ENCODE assay signal across 27 cellular contexts in genomic region chr3:66851894-66852613, GRCh38.
A peak's percentile ranks its signal among the peaks of the same experiment; 100 is the strongest.
DNase-seq lines count a peak whose midpoint lies in the region; ATAC-seq and TF ChIP-seq lines count a peak whose summit lies in the region.
"Had no signal": no experiment of that assay in that cellular context is flagged by ENCODE, and none has a peak within 500 bp of the region (broad histone marks: within the 10 kb centered on the region; RNA-seq: fewer than 3 reads in every experiment).

No MANE protein-coding gene starts in this region.

- H2AK5ac ChIP-seq in mesenchymal stem cell (ENCODE audit: low read length, severe bottlenecking) = no peak overlapping the region

- H3K4me1 ChIP-seq in mesenchymal stem cell (ENCODE audit: control insufficient read depth, insufficient read depth, low read depth, low read length) = peaks cover 5% of the 10 kb centered on the region
- no peaks in the 10 kb centered on the region for H3K4me1 ChIP-seq in testis
- H3K4me1 ChIP-seq: SJSA1 had no signal

- TF ChIP-seq POLR2A in testis (IDR thresholded peaks at IDR 0.05) = no peak

- peaks cover 3% of the 10 kb centered on the region for H3K27me3 Mint-ChIP-seq in chondrocyte (ENCODE audit: low read depth)
- H3K27me3 Mint-ChIP-seq in activated T-helper 17 cell treated with anti-CD3 and anti-CD28 coated beads, Interleukin-2, amount 50 U/mL, for 72 hours = peaks cover 4% of the 10 kb centered on the region
- H3K27me3 Mint-ChIP-seq: CD4-positive, alpha-beta T cell had no signal

- H3K4ac ChIP-seq in mesenchymal stem cell (ENCODE audit: low read depth in 1 of 2, low read length in 2 of 2) = no peak overlapping the region

- no peak overlapping the region for H2AFZ ChIP-seq in mesenchymal stem cell (ENCODE audit: low read depth, low read length)
- H2AFZ ChIP-seq: GM23248, PC-9 had no signal

- H3K9ac ChIP-seq in mesenchymal stem cell (ENCODE audit: low read length) = no peak overlapping the region
- H3K9ac ChIP-seq: BLaER1 treated with 17β-estradiol and CSF1 and Interleukin-3, amounts not matched to agents 10 nM and 100 nM; GM23248 had no signal

- H3K27me3 ChIP-seq in mesenchymal stem cell (ENCODE audit: control insufficient read depth in 1 of 2, insufficient read depth in 1 of 2, low read length in 2 of 2) = peaks cover 4 to 6% of the 10 kb centered on the region in 2 experiments
- no peaks in the 10 kb centered on the region for H3K27me3 ChIP-seq in testis
- H3K27me3 ChIP-seq: BLaER1 treated with 17β-estradiol and CSF1 and Interleukin-3, amounts not matched to agents 10 nM and 100 nM; SJSA1 had no signal

- H4K8ac ChIP-seq in mesenchymal stem cell (ENCODE audit: low read length) = no peak overlapping the region

- H3K27ac Mint-ChIP-seq in chondrocyte (ENCODE audit: unreplicated experiment) = peak overlapping the region; percentile 5
- no peak overlapping the region for H3K27ac Mint-ChIP-seq in activated T-helper 17 cell treated with anti-CD3 and anti-CD28 coated beads, Interleukin-2, amount 50 U/mL, for 72 hours
- H3K27ac Mint-ChIP-seq: CD4-positive, alpha-beta T cell had no signal

- peak overlapping the region; percentile 35 for H2BK5ac ChIP-seq in mesenchymal stem cell (ENCODE audit: low read depth, low read length, poor library complexity, severe bottlenecking)

- H3K27ac ChIP-seq in mesenchymal stem cell (ENCODE audit: low read length, poor library complexity, severe bottlenecking) (peak overlapping the region; percentile 53), testis (no peak overlapping the region)
- H3K27ac ChIP-seq: BLaER1 treated with 17β-estradiol and CSF1 and Interleukin-3, amounts not matched to agents 10 nM and 100 nM; GM23248; PC-9; SJSA1 had no signal

- H3K36me3 ChIP-seq in mesenchymal stem cell (ENCODE audit: control insufficient read depth in 1 of 2, insufficient read depth in 2 of 2, low read depth in 1 of 2, low read length in 2 of 2) (no peaks in the 10 kb centered on the region), testis (ENCODE audit: low read depth, missing control alignments) (no peaks in the 10 kb centered on the region)
- H3K36me3 ChIP-seq: BLaER1 treated with 17β-estradiol and CSF1 and Interleukin-3, amounts not matched to agents 10 nM and 100 nM; SJSA1 had no signal

- TF ChIP-seq CTCF in astrocyte of the cerebellum (IDR thresholded peaks at IDR 0.05; ENCODE audit: low read depth, low read length, missing control alignments) (no peak), chondrocyte (IDR thresholded peaks at IDR 0.05) (no peak), testis (IDR thresholded peaks at IDR 0.05) (no peak)

- H4K91ac ChIP-seq in mesenchymal stem cell (ENCODE audit: low read length) = no peak overlapping the region

- intact Hi-C loops in testis (cut with DNase I; ENCODE audit: low total_unique reads) = no loop called here

- DNase-seq in astrocyte of the cerebellum (ENCODE audit: low read depth) = peak; percentile 20
- no peak for DNase-seq in chondrocyte (ENCODE audit: low spot score)
- DNase-seq in mesenchymal stem cell = no peak
- DNase-seq in smooth muscle cell of the brain vasculature (ENCODE audit: low read depth, low spot score) = peak; percentile 40
- no peak for DNase-seq in testis
- no peak for DNase-seq in hippocampal formation (lab: John Stamatoyannopoulos, UW)
- DNase-seq: AML-193; CD4-positive, alpha-beta T cell; COR-L47; DMS79; EL; GDM1; GM23248; H7; KBM-7; MV-4-11; NCI-H1105; NCI-H1436 treated with DMSO at 0.1 percent for 48 hours; NCI-H187 treated with DMSO at 0.1 percent for 48 hours; NCI-H446; NCI-H526 treated with DMSO at 0.1 percent for 48 hours; PC-9 had no signal

- no peak overlapping the region for H3K4me3 Mint-ChIP-seq in chondrocyte (ENCODE audit: unreplicated experiment)
- H3K4me3 Mint-ChIP-seq in activated T-helper 17 cell treated with anti-CD3 and anti-CD28 coated beads, Interleukin-2, amount 50 U/mL, for 72 hours = no peak overlapping the region
- H3K4me3 Mint-ChIP-seq: CD4-positive, alpha-beta T cell had no signal

- H3K4me1 Mint-ChIP-seq in chondrocyte (ENCODE audit: low read depth) = peaks cover 14% of the 10 kb centered on the region
- H3K4me1 Mint-ChIP-seq in activated T-helper 17 cell treated with anti-CD3 and anti-CD28 coated beads, Interleukin-2, amount 50 U/mL, for 72 hours = no peaks in the 10 kb centered on the region

- H3K9me3 ChIP-seq in mesenchymal stem cell (ENCODE audit: control insufficient read depth, low read length) (no peaks in the 10 kb centered on the region), testis (no peaks in the 10 kb centered on the region)
- H3K9me3 ChIP-seq: SJSA1 had no signal

- in situ Hi-C loops in astrocyte of the cerebellum (cut with HindIII; ENCODE audit: low sequenced_read_pairs) = no loop called here

- 81% methylated on average over 5 of the region's 5 CpGs for WGBS in mesenchymal stem cell
- WGBS in testis, 2 donors = 82 to 86% methylated on average over 5 of the region's 5 CpGs

- H3K4me3 ChIP-seq in astrocyte of the cerebellum (ENCODE audit: low read depth, low read length) (no peak overlapping the region), mesenchymal stem cell (ENCODE audit: insufficient read depth in 1 of 2, low read depth in 1 of 2, low read length in 2 of 2) (no peak overlapping the region), testis (no peak overlapping the region)
- H3K4me3 ChIP-seq: BLaER1 treated with 17β-estradiol and CSF1 and Interleukin-3, amounts not matched to agents 10 nM and 100 nM; GM12878; GM23248; PC-9; SJSA1 had no signal

- H3K18ac ChIP-seq in mesenchymal stem cell (ENCODE audit: low read depth in 1 of 2, low read length in 2 of 2) = no peak overlapping the region

- no peak overlapping the region for H2BK15ac ChIP-seq in mesenchymal stem cell (ENCODE audit: low read depth, poor library complexity, severe bottlenecking)

- H2BK12ac ChIP-seq in mesenchymal stem cell (ENCODE audit: low read length in 2 of 2) = no peak overlapping the region

- H3K14ac ChIP-seq in mesenchymal stem cell (ENCODE audit: low read length in 2 of 2) = no peak overlapping the region

- H3K79me1 ChIP-seq in mesenchymal stem cell (replicated peaks; ENCODE audit: low read length, poor library complexity, severe bottlenecking) = no peaks in the 10 kb centered on the region

- H3K9me3 Mint-ChIP-seq in chondrocyte (ENCODE audit: low read depth) = no peaks in the 10 kb centered on the region
- no peaks in the 10 kb centered on the region for H3K9me3 Mint-ChIP-seq in activated T-helper 17 cell treated with anti-CD3 and anti-CD28 coated beads, Interleukin-2, amount 50 U/mL, for 72 hours
- H3K9me3 Mint-ChIP-seq: CD4-positive, alpha-beta T cell had no signal

- no peak overlapping the region for H2BK120ac ChIP-seq in mesenchymal stem cell (ENCODE audit: low read depth, low read length)

- no peak for ATAC-seq in activated T-helper 17 cell treated with anti-CD3 and anti-CD28 coated beads, Interleukin-2, amount 50 U/mL, for 72 hours (replicated peaks)
- ATAC-seq: GM12878, Right ventricle myocardium inferior had no signal

- H3K36me3 Mint-ChIP-seq in chondrocyte (ENCODE audit: low read depth) = peaks cover 3% of the 10 kb centered on the region
- H3K36me3 Mint-ChIP-seq in activated T-helper 17 cell treated with anti-CD3 and anti-CD28 coated beads, Interleukin-2, amount 50 U/mL, for 72 hours (ENCODE audit: low read depth) = no peaks in the 10 kb centered on the region

- H3K23ac ChIP-seq in mesenchymal stem cell (ENCODE audit: low read length in 2 of 2) = no peak overlapping the region

- peak overlapping the region; percentile 28 for H3K4me2 ChIP-seq in mesenchymal stem cell (ENCODE audit: low read length, poor library complexity, severe bottlenecking)
- H3K4me2 ChIP-seq: BLaER1 treated with 17β-estradiol and CSF1 and Interleukin-3, amounts not matched to agents 10 nM and 100 nM; PC-9 had no signal

Comparison
In these comparisons a context has a peak if more than half of its experiments do, and no peak if none do; other contexts are left out.
1. DNase-seq: peak in astrocyte of the cerebellum (single experiment) and smooth muscle cell of the brain vasculature (single experiment); none in chondrocyte (single experiment), mesenchymal stem cell (single experiment), testis (single experiment) and hippocampal formation (0 of 2).